8 cellular contexts compared by ENCODE assay signal in genomic region chr15:50315814-50316630, GRCh38. TPM values are rescaled to one million over a fixed set of nuclear protein-coding genes. Genes with fewer than 3 reads are reported as not detected.
A peak's percentile ranks its signal among the peaks of the same experiment; 100 is the strongest.
DNase-seq lines count a peak whose midpoint lies in the region; ATAC-seq and TF ChIP-seq lines count a peak whose summit lies in the region.

No MANE protein-coding gene starts in this region.

- intact Hi-C loops in esophagus squamous epithelium (cut with DNase I) = no loop called here

- H3K9me3 ChIP-seq in esophagus squamous epithelium = no peaks in the 10 kb centered on the region

- no peak overlapping the region for H3K27ac ChIP-seq in esophagus squamous epithelium

- peaks cover 0 to 11% (median 0%) of the 10 kb centered on the region in 3 donors for H3K4me1 ChIP-seq in esophagus squamous epithelium

- DNase-seq in DMS 273 (lab: John Stamatoyannopoulos, UW; ENCODE audit: unreplicated experiment) (peak; percentile 56), DMS 273 treated with DMSO at 0.1 percent for 48 hours (lab: John Stamatoyannopoulos, UW) (no peak), SIG-M5 treated with dmso at 0.1 percent for 504 hours (lab: John Stamatoyannopoulos, UW; ENCODE audit: unreplicated experiment) (peak; percentile 54), esophagus squamous epithelium (lab: John Stamatoyannopoulos, UW) (no peak), pons (ENCODE audit: low spot score) (peak; percentile 46)

- no peak for TF ChIP-seq POLR2A in esophagus squamous epithelium (IDR thresholded peaks at IDR 0.05)

- no peaks in the 10 kb centered on the region for H3K27me3 ChIP-seq in esophagus squamous epithelium

- no peak for TF ChIP-seq EP300 in Ishikawa (IDR thresholded peaks at IDR 0.05; ENCODE audit: borderline replicate concordance)

- 33 to 45% methylated on average over 4 of the region's 4 CpGs for WGBS in esophagus squamous epithelium, 2 donors

- H3K4me3 ChIP-seq in esophagus squamous epithelium = no peak overlapping the region

- no peak for ATAC-seq in GM19467 (IDR thresholded peaks at IDR 0.05; ENCODE audit: unreplicated experiment)
- ATAC-seq in GM18498 (IDR thresholded peaks at IDR 0.05; ENCODE audit: unreplicated experiment) = no peak

- H3K36me3 ChIP-seq in esophagus squamous epithelium = no peaks in the 10 kb centered on the region

- peak; percentile 73 for TF ChIP-seq RAD21 in Ishikawa (IDR thresholded peaks at IDR 0.05; ENCODE audit: low read depth)

- TF ChIP-seq CTCF in esophagus squamous epithelium (IDR thresholded peaks at IDR 0.05) = peak; percentile 46 to 81 (median 63)

TF ChIP-seq in Ishikawa, 13 proteins besides CTCF, POLR2A, EP300 and RAD21:
- TF ChIP-seq TCF12 (IDR thresholded peaks at IDR 0.05; ENCODE audit: low read depth) = no peak
- TF ChIP-seq NFIC (IDR thresholded peaks at IDR 0.05) = no peak
- TF ChIP-seq TEAD4 (IDR thresholded peaks at IDR 0.05) = no peak
- TF ChIP-seq EGR1 (IDR thresholded peaks at IDR 0.05) = no peak
- TF ChIP-seq REST (IDR thresholded peaks at IDR 0.05; ENCODE audit: low read depth) = no peak
- no peak for TF ChIP-seq CREB1 (IDR thresholded peaks at IDR 0.05; ENCODE audit: low read depth)
- TF ChIP-seq ZBTB7A (IDR thresholded peaks at IDR 0.05; ENCODE audit: low read depth) = no peak
- TF ChIP-seq MAX (IDR thresholded peaks at IDR 0.05) = no peak
- TF ChIP-seq YY1 (IDR thresholded peaks at IDR 0.05; ENCODE audit: low read depth) = no peak
- no peak for TF ChIP-seq CEBPB (IDR thresholded peaks at IDR 0.05)
- no peak for TF ChIP-seq TAF1 (IDR thresholded peaks at IDR 0.05; ENCODE audit: low read depth)
- TF ChIP-seq FOXM1 (IDR thresholded peaks at IDR 0.05; ENCODE audit: borderline replicate concordance, low read depth) = no peak
- TF ChIP-seq USF1 (IDR thresholded peaks at IDR 0.05) = no peak

RNA-seq across cellular contexts. Expression of gene GABPB1, which starts 39.0 kb away (rescaled TPM):
- 10 to 100 TPM in 3 of 4 donors, 1 to 10 TPM in 1; 9.2 to 21.6 (median 16.3) TPM for total RNA-seq in esophagus squamous epithelium

RNA-seq across cellular contexts. Expression of gene HDC, which starts 50.5 kb away (rescaled TPM):
- total RNA-seq in esophagus squamous epithelium = 1 to 10 TPM in 1 of 4 donors, under 1 TPM in 1, not detected in 2; 0.26 to 4.4 TPM

Comparison
In these comparisons a context has a peak if more than half of its experiments do, and no peak if none do; other contexts are left out.
1. DNase-seq: peak in DMS 273 (single experiment), SIG-M5 treated with dmso at 0.1 percent for 504 hours (single experiment) and pons (single experiment); none in DMS 273 treated with DMSO at 0.1 percent for 48 hours (single experiment) and esophagus squamous epithelium (single experiment).